Comparison of ENCODE assay signal across 9 cellular contexts in genomic region chr6:37052027-37052628, GRCh38. TPM values are rescaled to one million over a fixed set of nuclear protein-coding genes. Genes with fewer than 3 reads are reported as not detected.
DNase-seq lines count a peak whose midpoint lies in the region; ATAC-seq and TF ChIP-seq lines count a peak whose summit lies in the region.
"Had no signal": no experiment of that assay in that cellular context is flagged by ENCODE, and none has a peak within 500 bp of the region (broad histone marks: within the 10 kb centered on the region; RNA-seq: fewer than 3 reads in every experiment).

No MANE protein-coding gene starts in this region.

- no peak overlapping the region for H2AK5ac ChIP-seq in mesenchymal stem cell (ENCODE audit: low read length, severe bottlenecking)

- no peak overlapping the region for H2BK15ac ChIP-seq in mesenchymal stem cell (ENCODE audit: low read depth, poor library complexity, severe bottlenecking)

- H2BK5ac ChIP-seq in mesenchymal stem cell (ENCODE audit: low read depth, low read length, poor library complexity, severe bottlenecking): no peak overlapping the region

- no peak overlapping the region for H3K4me2 ChIP-seq in mesenchymal stem cell (ENCODE audit: low read length, poor library complexity, severe bottlenecking)

- CTCF ChIA-PET in activated CD8-positive, alpha-beta T cell treated with anti-CD3 and anti-CD28 coated beads for 36 hours (lab: Charles Lee): interaction anchor here (0.7 to 18.1 kb wide), 20 partner anchors 10 to 157 kb away, joined by 3 to 405 read pairs (median 5); partner anchors contain the start of gene PIM1

- POLR2A ChIA-PET in activated CD8-positive, alpha-beta T cell treated with anti-CD3 and anti-CD28 coated beads for 36 hours (lab: Charles Lee): interaction anchor here (1.0 to 8.8 kb wide), 9 partner anchors 14 to 157 kb away, joined by 3 to 261 read pairs (median 6); partner anchors contain the start of gene PIM1

- WGBS in mesenchymal stem cell: 60% methylated on average over 8 of the region's 9 CpGs

- no peaks in the 10 kb centered on the region for H3K27me3 Mint-ChIP-seq in activated CD8-positive, alpha-beta T cell treated with anti-CD3 and anti-CD28 coated beads for 36 hours

- H3K27me3 ChIP-seq in mesenchymal stem cell (ENCODE audit: control insufficient read depth in 1 of 2, insufficient read depth in 1 of 2, low read length in 2 of 2) (peaks cover 0 to 9% of the 10 kb centered on the region in 2 experiments), vagina (no peaks in the 10 kb centered on the region)
- H3K27me3 ChIP-seq: transverse colon had no signal

- H4K8ac ChIP-seq in mesenchymal stem cell (ENCODE audit: low read length): no peak overlapping the region

- no peaks in the 10 kb centered on the region for H3K36me3 ChIP-seq in mesenchymal stem cell (ENCODE audit: control insufficient read depth in 1 of 2, insufficient read depth in 2 of 2, low read depth in 1 of 2, low read length in 2 of 2)
- H3K36me3 ChIP-seq in vagina: no peaks in the 10 kb centered on the region
- H3K36me3 ChIP-seq: transverse colon had no signal

- peak overlapping the region in 1 of 2 experiments; percentile 29 for H2BK12ac ChIP-seq in mesenchymal stem cell (ENCODE audit: low read length in 2 of 2)

- H3K9me3 ChIP-seq in mesenchymal stem cell (ENCODE audit: control insufficient read depth, low read length) (no peaks in the 10 kb centered on the region), vagina (no peaks in the 10 kb centered on the region)
- H3K9me3 ChIP-seq: transverse colon had no signal

- H3K4me3 ChIP-seq in mesenchymal stem cell (ENCODE audit: insufficient read depth in 1 of 2, low read depth in 1 of 2, low read length in 2 of 2): no peak overlapping the region
- no peak overlapping the region for H3K4me3 ChIP-seq in vagina
- H3K4me3 ChIP-seq: transverse colon had no signal

- peaks cover 16% of the 10 kb centered on the region for H3K36me3 Mint-ChIP-seq in activated CD8-positive, alpha-beta T cell treated with anti-CD3 and anti-CD28 coated beads for 36 hours (ENCODE audit: low read depth)

- H4K91ac ChIP-seq in mesenchymal stem cell (ENCODE audit: low read length): no peak overlapping the region

- H3K4me1 ChIP-seq in mesenchymal stem cell (ENCODE audit: control insufficient read depth, insufficient read depth, low read depth, low read length) (peaks cover 28% of the 10 kb centered on the region), vagina (peaks cover 37% of the 10 kb centered on the region)

- H3K23ac ChIP-seq in mesenchymal stem cell (ENCODE audit: low read length in 2 of 2): no peak overlapping the region

- peak overlapping the region; percentile 83 for H3K4me3 Mint-ChIP-seq in activated CD8-positive, alpha-beta T cell treated with anti-CD3 and anti-CD28 coated beads for 36 hours

- H2BK120ac ChIP-seq in mesenchymal stem cell (ENCODE audit: low read depth, low read length): no peak overlapping the region

- H2AFZ ChIP-seq in mesenchymal stem cell (ENCODE audit: low read depth, low read length): no peak overlapping the region

- intact Hi-C loops in activated CD8-positive, alpha-beta T cell treated with anti-CD3 and anti-CD28 coated beads for 36 hours (cut with micrococcal nuclease): no loop called here
- intact Hi-C loops in vagina (cut with DNase I): no loop called here

- no peak overlapping the region for H3K9ac ChIP-seq in mesenchymal stem cell (ENCODE audit: low read length)

- peak; percentile 35 for ATAC-seq in activated CD8-positive, alpha-beta T cell treated with anti-CD3 and anti-CD28 coated beads for 36 hours
- no peak for ATAC-seq in HG03457 (IDR thresholded peaks at IDR 0.05; ENCODE audit: unreplicated experiment)

- TF ChIP-seq POLR2A in vagina (IDR thresholded peaks at IDR 0.05): no peak

- H3K18ac ChIP-seq in mesenchymal stem cell (ENCODE audit: low read depth in 1 of 2, low read length in 2 of 2): peak overlapping the region; percentile 40 to 46

- H3K4ac ChIP-seq in mesenchymal stem cell (ENCODE audit: low read depth in 1 of 2, low read length in 2 of 2): peak overlapping the region in 1 of 2 experiments; percentile 9

- H3K27ac ChIP-seq in mesenchymal stem cell (ENCODE audit: low read length, poor library complexity, severe bottlenecking) (no peak overlapping the region), vagina (no peak overlapping the region)
- H3K27ac ChIP-seq: transverse colon had no signal

- H3K14ac ChIP-seq in mesenchymal stem cell (ENCODE audit: low read length in 2 of 2): no peak overlapping the region

- peak overlapping the region; percentile 99 for H3K27ac Mint-ChIP-seq in activated CD8-positive, alpha-beta T cell treated with anti-CD3 and anti-CD28 coated beads for 36 hours

- peaks cover 48% of the 10 kb centered on the region for H3K4me1 Mint-ChIP-seq in activated CD8-positive, alpha-beta T cell treated with anti-CD3 and anti-CD28 coated beads for 36 hours (ENCODE audit: low read depth)

- TF ChIP-seq CTCF in activated CD8-positive, alpha-beta T cell treated with anti-CD3 and anti-CD28 coated beads for 36 hours (IDR thresholded peaks at IDR 0.05): no peak
- no peak for TF ChIP-seq CTCF in vagina (IDR thresholded peaks at IDR 0.05)

- no peaks in the 10 kb centered on the region for H3K79me1 ChIP-seq in mesenchymal stem cell (replicated peaks; ENCODE audit: low read length, poor library complexity, severe bottlenecking)

- no peaks in the 10 kb centered on the region for H3K9me3 Mint-ChIP-seq in activated CD8-positive, alpha-beta T cell treated with anti-CD3 and anti-CD28 coated beads for 36 hours

- DNase-seq in DMS53 (lab: John Stamatoyannopoulos, UW) (peak; percentile 25), DMS53 treated with DMSO at 0.1 percent for 48 hours (lab: John Stamatoyannopoulos, UW; ENCODE audit: unreplicated experiment) (no peak), HUDEP-2 (lab: John Stamatoyannopoulos, UW; ENCODE audit: unreplicated experiment in 76 of 76) (peak in 44 of 76 experiments; percentile 25 to 79 (median 44)), mesenchymal stem cell (no peak), vagina (ENCODE audit: extremely low spot score in 2 of 2) (no peak), NCI-H2029 treated with DMSO at 0.1 percent for 48 hours (lab: John Stamatoyannopoulos, UW) (no peak)
- peak; percentile 82 for DNase-seq in activated CD8-positive, alpha-beta T cell treated with anti-CD3 and anti-CD28 coated beads for 36 hours

RNA-seq across cellular contexts. Expression of gene FGD2, which starts 46.7 kb away (rescaled TPM):
- total RNA-seq in activated CD8-positive, alpha-beta T cell treated with anti-CD3 and anti-CD28 coated beads for 36 hours: 1 to 10 TPM; 1.4 to 1.6 TPM
- polyA plus RNA-seq in mesenchymal stem cell (2013, experiment 1 of 2): 0.03 TPM
- polyA plus RNA-seq in mesenchymal stem cell (2013, experiment 2 of 2): not detected
- total RNA-seq in vagina: 20.4 TPM

Comparison
In these comparisons a context has a peak if more than half of its experiments do, and no peak if none do; other contexts are left out.
1. DNase-seq: peak in DMS53 (single experiment), HUDEP-2 (44 of 76) and activated CD8-positive, alpha-beta T cell treated with anti-CD3 and anti-CD28 coated beads for 36 hours (single experiment); none in DMS53 treated with DMSO at 0.1 percent for 48 hours (single experiment), mesenchymal stem cell (single experiment), vagina (0 of 2) and NCI-H2029 treated with DMSO at 0.1 percent for 48 hours (single experiment).